ENCODE assay signal across 19 cellular contexts in genomic region chr1:12046749-12047119, GRCh38. TPM values are rescaled to one million over a fixed set of nuclear protein-coding genes. Genes with fewer than 3 reads are reported as not detected.
DNase-seq lines count a peak whose midpoint lies in the region; ATAC-seq, FAIRE-seq and TF ChIP-seq lines count a peak whose summit lies in the region.
"Had no signal": no experiment of that assay in that cellular context is flagged by ENCODE, and none has a peak within 500 bp of the region (broad histone marks: within the 10 kb centered on the region; RNA-seq: fewer than 3 reads in every experiment).

No MANE protein-coding gene starts in this region.

- no peak for TF ChIP-seq CTCF in GM12875 (IDR thresholded peaks at IDR 0.05; ENCODE audit: borderline replicate concordance, insufficient read depth, low read depth, low read length)
- TF ChIP-seq CTCF in KMS-11 (conservative IDR thresholded peaks at IDR 0.05; ENCODE audit: low read depth, low read length): no peak
- TF ChIP-seq CTCF in bronchial epithelial cell (IDR thresholded peaks at IDR 0.05; ENCODE audit: insufficient read depth, low read length, severe bottlenecking): no peak

- peaks cover 1% of the 10 kb centered on the region for H3K27me3 Mint-ChIP-seq in activated CD4-positive, alpha-beta memory T cell treated with anti-CD3 and anti-CD28 coated beads, Interleukin-2, amount 10 ng/mL, durations not matched to agents 7 days and 5 days

- H3K36me3 Mint-ChIP-seq in activated CD4-positive, alpha-beta memory T cell treated with anti-CD3 and anti-CD28 coated beads, Interleukin-2, amount 10 ng/mL, durations not matched to agents 7 days and 5 days (ENCODE audit: low read depth): no peaks in the 10 kb centered on the region

- H3K4me1 ChIP-seq in KMS-11 (ENCODE audit: low read depth, poor library complexity, severe bottlenecking): peaks cover 72% of the 10 kb centered on the region
- H3K4me1 ChIP-seq: BE2C had no signal

- TF ChIP-seq POLR2A in GM18505 (IDR thresholded peaks at IDR 0.05; ENCODE audit: borderline replicate concordance, extremely low read depth, insufficient read depth, insufficient read length): no peak

- H3K79me2 ChIP-seq in KMS-11 (ENCODE audit: insufficient read depth, low read depth): no peaks in the 10 kb centered on the region

- H3K4me3 Mint-ChIP-seq in activated CD4-positive, alpha-beta memory T cell treated with anti-CD3 and anti-CD28 coated beads, Interleukin-2, amount 10 ng/mL, durations not matched to agents 7 days and 5 days: no peak overlapping the region
- H3K4me3 Mint-ChIP-seq: H9 had no signal

- no peaks in the 10 kb centered on the region for H3K9me3 Mint-ChIP-seq in activated CD4-positive, alpha-beta memory T cell treated with anti-CD3 and anti-CD28 coated beads, Interleukin-2, amount 10 ng/mL, durations not matched to agents 7 days and 5 days

- H4K20me1 ChIP-seq in KMS-11 (ENCODE audit: insufficient read depth): no peaks in the 10 kb centered on the region

- CTCF ChIA-PET in activated CD4-positive, alpha-beta memory T cell treated with anti-CD3 and anti-CD28 coated beads, Interleukin-2, amount 10 ng/mL, durations not matched to agents 7 days and 5 days (lab: Charles Lee): interaction anchor here (1.0 to 1.8 kb wide), 6 partner anchors 10 to 78 kb away, joined by 3 to 12 read pairs (median 4); partner anchors contain the start of gene MIIP

- H3K27ac Mint-ChIP-seq in activated CD4-positive, alpha-beta memory T cell treated with anti-CD3 and anti-CD28 coated beads, Interleukin-2, amount 10 ng/mL, durations not matched to agents 7 days and 5 days: no peak overlapping the region
- H3K27ac Mint-ChIP-seq: H9 had no signal

- POLR2A ChIA-PET in activated CD4-positive, alpha-beta memory T cell treated with anti-CD3 and anti-CD28 coated beads, Interleukin-2, amount 10 ng/mL, durations not matched to agents 7 days and 5 days (lab: Charles Lee): interaction anchor here (0.6 to 9.6 kb wide), 10 partner anchors 10 to 138 kb away, joined by 3 to 124 read pairs (median 12); partner anchors contain the start of genes MIIP and TNFRSF8

- H3K9ac ChIP-seq in KMS-11: no peak overlapping the region

- peak; percentile 32 for FAIRE-seq in bronchial epithelial cell (lab: Jason Lieb, UNC)
- FAIRE-seq: HTR-8/SVneo had no signal

- peak overlapping the region; percentile 31; the same call in 1 of the 2 replicates for H3K27ac ChIP-seq in KMS-11

- peak overlapping the region; percentile 33 for H3K4me3 ChIP-seq in GM12875 (ENCODE audit: low read depth, low read length)
- peak overlapping the region; percentile 28 for H3K4me3 ChIP-seq in KMS-11 (IDR thresholded peaks at IDR 0.05; ENCODE audit: insufficient read depth, low read depth, low read length)
- no peak overlapping the region for H3K4me3 ChIP-seq in bronchial epithelial cell (ENCODE audit: low read depth, low read length)

- H3K36me3 ChIP-seq in KMS-11 (ENCODE audit: insufficient read depth): no peaks in the 10 kb centered on the region
- H3K36me3 ChIP-seq in bronchial epithelial cell (ENCODE audit: control insufficient read depth, insufficient read depth, low read length): no peaks in the 10 kb centered on the region
- H3K36me3 ChIP-seq: BE2C, Peyer's patch had no signal

- H3K4me1 Mint-ChIP-seq in activated CD4-positive, alpha-beta memory T cell treated with anti-CD3 and anti-CD28 coated beads, Interleukin-2, amount 10 ng/mL, durations not matched to agents 7 days and 5 days: peaks cover 31% of the 10 kb centered on the region

- H3K27me3 ChIP-seq in KMS-11 (ENCODE audit: insufficient read depth, low read depth): no peaks in the 10 kb centered on the region; the same call in 1 of the 2 replicates
- H3K27me3 ChIP-seq in bronchial epithelial cell (ENCODE audit: control insufficient read depth, insufficient read depth, low read length): peaks cover 2% of the 10 kb centered on the region
- H3K27me3 ChIP-seq: BE2C, Peyer's patch had no signal

- ATAC-seq in HG03469 (IDR thresholded peaks at IDR 0.05; ENCODE audit: unreplicated experiment) (no peak), GM18505 (IDR thresholded peaks at IDR 0.05; ENCODE audit: unreplicated experiment) (no peak)
- ATAC-seq: SK-N-SH treated with all-trans-retinoic acid at 6 μM for 48 hours had no signal

- no peak overlapping the region for H2AFZ ChIP-seq in KMS-11 (ENCODE audit: low read depth)

- H3K4me2 ChIP-seq in KMS-11: peak overlapping the region; percentile 89

- DNase-seq in bronchial epithelial cell (ENCODE audit: low read depth): no peak
- no peak for DNase-seq in NCI-H1092 (lab: John Stamatoyannopoulos, UW)
- no peak for DNase-seq in activated CD4-positive, alpha-beta memory T cell treated with anti-CD3 and anti-CD28 coated beads, Interleukin-2, amount 10 ng/mL, durations not matched to agents 7 days and 5 days
- DNase-seq: BE2C, H9, KBM-7, NCI-H1105 treated with DMSO at 0.1 percent for 48 hours, NCI-H187, NCI-H446, NCI-H748 treated with DMSO at 0.1 percent for 48 hours, Right ventricle myocardium superior had no signal

RNA-seq across cellular contexts. Expression of gene TNFRSF8, which starts 16.4 kb away (rescaled TPM):
- total RNA-seq in bronchial epithelial cell: not detected in 2 replicates
- total RNA-seq in activated CD4-positive, alpha-beta memory T cell treated with anti-CD3 and anti-CD28 coated beads, Interleukin-2, amount 10 ng/mL, durations not matched to agents 7 days and 5 days: 10 to 100 TPM; 32.9 to 34.3 TPM
- total RNA-seq: MCF 10A, Peyer's patch had no signal

RNA-seq across cellular contexts. Expression of gene MIIP, which starts 27.4 kb away (rescaled TPM):
- total RNA-seq in bronchial epithelial cell: 20.7 and 33.2 TPM in 2 replicates
- total RNA-seq in activated CD4-positive, alpha-beta memory T cell treated with anti-CD3 and anti-CD28 coated beads, Interleukin-2, amount 10 ng/mL, durations not matched to agents 7 days and 5 days: 10 to 100 TPM; 98.3 to 98.6 TPM

Comparison
In these comparisons a context has a peak if more than half of its experiments do, and no peak if none do; other contexts are left out.
1. RNA of gene TNFRSF8, which starts 16.4 kb away (total RNA-seq): 32.9 to 34.3 TPM in activated CD4-positive, alpha-beta memory T cell treated with anti-CD3 and anti-CD28 coated beads, Interleukin-2, amount 10 ng/mL, durations not matched to agents 7 days and 5 days; not detected in bronchial epithelial cell; every median in the first group is over 10 times any median in the second.